15 cellular contexts compared by ENCODE assay signal in the genomic region with DNA sequence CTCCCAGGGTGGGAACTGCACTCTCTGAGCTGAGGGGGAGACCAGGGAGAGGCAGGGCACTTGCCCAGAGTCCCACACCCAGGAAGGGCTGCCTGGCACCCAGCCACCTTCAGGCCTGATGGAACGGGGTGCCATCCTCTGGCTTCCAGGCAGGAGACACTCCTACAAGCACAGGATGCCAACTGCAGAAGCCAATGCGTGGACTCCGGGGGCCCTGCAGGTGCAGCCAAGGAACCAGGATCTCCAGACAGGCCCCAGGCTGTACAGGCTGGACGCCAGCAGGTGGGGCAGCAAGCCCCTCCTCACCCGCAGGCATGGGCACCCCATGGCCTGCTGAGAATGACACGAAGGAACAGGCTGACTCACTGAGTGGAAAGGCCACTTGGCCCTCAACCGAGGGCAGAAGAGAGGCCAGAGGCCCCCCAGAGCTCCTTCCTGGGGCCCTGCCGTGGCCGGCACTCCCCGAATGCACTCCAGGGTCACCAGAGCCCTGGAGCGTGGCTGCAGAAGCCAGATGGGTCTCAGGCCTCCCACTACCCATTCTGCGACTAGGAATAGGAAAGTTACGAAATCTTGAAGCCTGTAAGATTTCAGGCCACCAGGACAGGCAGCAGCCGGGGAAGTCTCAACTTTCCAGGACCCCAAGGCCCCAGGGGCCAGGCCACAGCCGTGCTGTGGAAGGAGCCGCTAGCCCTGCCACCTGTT. TPM values are rescaled to one million over a fixed set of nuclear protein-coding genes. Genes with fewer than 3 reads are reported as not detected.
DNase-seq lines count a peak whose midpoint lies in the region; ATAC-seq, FAIRE-seq and TF ChIP-seq lines count a peak whose summit lies in the region.
"Had no signal": no experiment of that assay in that cellular context is flagged by ENCODE, and none has a peak within 500 bp of the region (broad histone marks: within the 10 kb centered on the region; RNA-seq: fewer than 3 reads in every experiment).

No MANE protein-coding gene starts in this region.

- H3K23ac ChIP-seq in H1 (ENCODE audit: insufficient read length), result no peak overlapping the region
- no peak overlapping the region for H3K23ac ChIP-seq in neuronal stem cell (ENCODE audit: low read depth, low read length, poor library complexity)

- H3K27ac Mint-ChIP-seq in activated T-cell treated with anti-CD3 and anti-CD28 coated beads, Interleukin-2, amount 50 U/mL, for 72 hours, result no peak overlapping the region
- no peak overlapping the region for H3K27ac Mint-ChIP-seq in stimulated activated naive CD8-positive, alpha-beta T cell treated with anti-CD3 and anti-CD28 coated beads, Interleukin-15, amount 100 ng/mL, for 72 hours
- H3K27ac Mint-ChIP-seq: activated CD4-positive, alpha-beta T cell treated with anti-CD3 and anti-CD28 coated beads, Interleukin-2, amount 10 ng/mL, durations not matched to agents 24 days and 14 days; activated naive CD8-positive, alpha-beta T cell; IgD-negative memory B cell had no signal

- no peaks in the 10 kb centered on the region for H3K36me3 ChIP-seq in H1 (ENCODE audit: control insufficient read depth in 2 of 4, insufficient read depth in 4 of 4, low read length in 3 of 4)
- peaks cover 0 to 1% of the 10 kb centered on the region in 2 donors for H3K36me3 ChIP-seq in neuronal stem cell (replicated peaks in 1 of 2; ENCODE audit: control insufficient read depth in 2 of 2, insufficient read depth in 2 of 2, low read length in 2 of 2)

- H2BK120ac ChIP-seq in H1 (replicated peaks; ENCODE audit: low read depth, low read length) (no peak overlapping the region), neuronal stem cell (ENCODE audit: low read depth, low read length) (no peak overlapping the region)

- H3K79me1 ChIP-seq in H1 (ENCODE audit: low read depth, low read length) (no peaks in the 10 kb centered on the region; the same call in 1 of the 2 replicates), neuronal stem cell (ENCODE audit: low read depth, low read length) (peaks cover 6% of the 10 kb centered on the region)

- H3K27me3 Mint-ChIP-seq in activated T-cell treated with anti-CD3 and anti-CD28 coated beads, Interleukin-2, amount 50 U/mL, for 72 hours (ENCODE audit: low read depth), result no peaks in the 10 kb centered on the region
- no peaks in the 10 kb centered on the region for H3K27me3 Mint-ChIP-seq in stimulated activated naive CD8-positive, alpha-beta T cell treated with anti-CD3 and anti-CD28 coated beads, Interleukin-15, amount 100 ng/mL, for 72 hours
- H3K27me3 Mint-ChIP-seq: activated naive CD8-positive, alpha-beta T cell had no signal

- no peak for TF ChIP-seq CTCF in A549 (IDR thresholded peaks at IDR 0.05)
- peak in 1 of 3 experiments; percentile 21; a peak in 1 of 4 replicates for TF ChIP-seq CTCF in H1 (IDR thresholded peaks at IDR 0.05; ENCODE audit: control extremely low read depth in 1 of 3, insufficient read depth in 1 of 3, low read depth in 1 of 3, low read length in 3 of 3)

- H3K79me2 ChIP-seq in H1 (ENCODE audit: control insufficient read depth in 1 of 2, insufficient read depth in 2 of 2, low read length in 2 of 2), result no peaks in the 10 kb centered on the region; a peak in 1 of 4 replicates

- H2BK20ac ChIP-seq in H1 (ENCODE audit: low read length), result no peak overlapping the region

- peaks cover 12% of the 10 kb centered on the region for H3K4me1 Mint-ChIP-seq in activated T-cell treated with anti-CD3 and anti-CD28 coated beads, Interleukin-2, amount 50 U/mL, for 72 hours (ENCODE audit: low read depth)
- peaks cover 40% of the 10 kb centered on the region for H3K4me1 Mint-ChIP-seq in stimulated activated naive CD8-positive, alpha-beta T cell treated with anti-CD3 and anti-CD28 coated beads, Interleukin-15, amount 100 ng/mL, for 72 hours

- H3K14ac ChIP-seq in H1 (ENCODE audit: insufficient read length) (no peak overlapping the region), neuronal stem cell (ENCODE audit: low read length) (no peak overlapping the region)

- H3K4me3 ChIP-seq in A549 (no peak overlapping the region), H1 (ENCODE audit: extremely low read depth in 1 of 4, insufficient read depth in 2 of 4, low read depth in 3 of 4, low read length in 4 of 4) (no peak overlapping the region), neuronal stem cell (ENCODE audit: low read length in 2 of 2) (no peak overlapping the region)

- H2BK15ac ChIP-seq in H1 (ENCODE audit: low read length) (no peak overlapping the region), neuronal stem cell (ENCODE audit: low read length) (no peak overlapping the region)

- 0 out of 2 replicates have a peak overlapping the region, but pooled peaks have one; percentile 27 for H2BK12ac ChIP-seq in H1 (ENCODE audit: low read depth, low read length)
- no peak overlapping the region for H2BK12ac ChIP-seq in neuronal stem cell (ENCODE audit: low read length)

- TF ChIP-seq RAD21 in A549 (conservative IDR thresholded peaks at IDR 0.05 in 1 of 2, IDR thresholded peaks at IDR 0.05 in 1 of 2), result 0 out of 5 replicates have a peak, but pooled peaks of 1 of the 2 experiments have one; percentile 10
- peak; percentile 34; the same call in 1 of the 2 replicates for TF ChIP-seq RAD21 in Ishikawa (IDR thresholded peaks at IDR 0.05; ENCODE audit: low read depth)
- no peak; a peak in 1 of 4 replicates for TF ChIP-seq RAD21 in H1 (IDR thresholded peaks at IDR 0.05 in 1 of 2, conservative IDR thresholded peaks at IDR 0.05 in 1 of 2; ENCODE audit: low read depth in 2 of 2, low read length in 2 of 2)

- H3K4me2 ChIP-seq in A549 (peak overlapping the region; percentile 63), H1 (ENCODE audit: insufficient read depth in 1 of 2, low read depth in 2 of 2, low read length in 2 of 2) (no peak overlapping the region), neuronal stem cell (ENCODE audit: insufficient read depth, low read length, poor library complexity, severe bottlenecking) (no peak overlapping the region)

- no peaks in the 10 kb centered on the region for H3K9me3 Mint-ChIP-seq in activated T-cell treated with anti-CD3 and anti-CD28 coated beads, Interleukin-2, amount 50 U/mL, for 72 hours
- H3K9me3 Mint-ChIP-seq in stimulated activated naive CD8-positive, alpha-beta T cell treated with anti-CD3 and anti-CD28 coated beads, Interleukin-15, amount 100 ng/mL, for 72 hours, result no peaks in the 10 kb centered on the region
- H3K9me3 Mint-ChIP-seq: activated CD4-positive, alpha-beta T cell treated with anti-CD3 and anti-CD28 coated beads, Interleukin-2, amount 10 ng/mL, durations not matched to agents 24 days and 14 days; IgD-negative memory B cell; immature natural killer cell had no signal

- no peak overlapping the region for H4K91ac ChIP-seq in H1 (replicated peaks; ENCODE audit: insufficient read length, low read length)
- no peak overlapping the region for H4K91ac ChIP-seq in neuronal stem cell (ENCODE audit: low read depth, low read length, poor library complexity)

- no peak overlapping the region for H2AK5ac ChIP-seq in H1 (ENCODE audit: low read depth, low read length)
- no peak overlapping the region for H2AK5ac ChIP-seq in neuronal stem cell (ENCODE audit: low read depth, low read length)

- H4K20me1 ChIP-seq in H1 (replicated peaks in 1 of 2; ENCODE audit: control insufficient read depth in 1 of 2, insufficient read depth in 2 of 2, low read length in 2 of 2), result no peaks in the 10 kb centered on the region

- H3K9ac ChIP-seq in H1 (replicated peaks in 1 of 4; ENCODE audit: extremely low read depth in 1 of 4, low read depth in 3 of 4, low read length in 3 of 4), result no peak overlapping the region
- no peak overlapping the region for H3K9ac ChIP-seq in neuronal stem cell (ENCODE audit: low read depth, low read length, poor library complexity)

- no peak for FAIRE-seq in A549 (lab: Jason Lieb, UNC)
- FAIRE-seq in H1 (lab: Jason Lieb, UNC), result no peak
- FAIRE-seq: GM12892 had no signal

- H3K4me1 ChIP-seq in A549, result peaks cover 31% of the 10 kb centered on the region
- peaks cover 0 to 5% (median 2%) of the 10 kb centered on the region in 4 experiments; a peak in 4 of 7 replicates for H3K4me1 ChIP-seq in H1 (replicated peaks in 1 of 4; ENCODE audit: control insufficient read depth in 3 of 4, insufficient read depth in 4 of 4, low read length in 3 of 4)
- H3K4me1 ChIP-seq in neuronal stem cell (ENCODE audit: control insufficient read depth in 2 of 2, insufficient read depth in 1 of 2, low read depth in 1 of 2, low read length in 2 of 2), result no peaks in the 10 kb centered on the region

- H2AFZ ChIP-seq in H1 (ENCODE audit: low read length) (no peak overlapping the region), neuronal stem cell (ENCODE audit: low read length) (no peak overlapping the region)

- H2BK5ac ChIP-seq in H1 (ENCODE audit: low read depth, low read length) (no peak overlapping the region), neuronal stem cell (ENCODE audit: low read length) (no peak overlapping the region)

- H3K18ac ChIP-seq in H1 (ENCODE audit: extremely low read depth, low read length) (no peak overlapping the region), neuronal stem cell (ENCODE audit: low read length) (peak overlapping the region; percentile 85)

- H3K4me3 Mint-ChIP-seq in activated T-cell treated with anti-CD3 and anti-CD28 coated beads, Interleukin-2, amount 50 U/mL, for 72 hours, result no peak overlapping the region
- H3K4me3 Mint-ChIP-seq in stimulated activated naive CD8-positive, alpha-beta T cell treated with anti-CD3 and anti-CD28 coated beads, Interleukin-15, amount 100 ng/mL, for 72 hours, result no peak overlapping the region
- H3K4me3 Mint-ChIP-seq: activated CD4-positive, alpha-beta T cell treated with anti-CD3 and anti-CD28 coated beads, Interleukin-2, amount 10 ng/mL, durations not matched to agents 24 days and 14 days; activated naive CD8-positive, alpha-beta T cell; IgD-negative memory B cell; immature natural killer cell had no signal

- TF ChIP-seq EP300 in A549 (IDR thresholded peaks at IDR 0.05) (no peak), Ishikawa (IDR thresholded peaks at IDR 0.05; ENCODE audit: borderline replicate concordance) (peak; percentile 58; the same call in 1 of the 2 replicates), H1 (IDR thresholded peaks at IDR 0.05; ENCODE audit: borderline replicate concordance in 1 of 2, low read depth in 2 of 2, low read length in 2 of 2) (no peak)

- POLR2A ChIA-PET in A549 (lab: Yijun Ruan, JAX), result interaction anchor here (0.7 kb wide), 1 partner anchor 72 kb away, joined by 3 read pairs; no protein-coding TSS in a partner anchor
- POLR2A ChIA-PET in H1 (lab: Charles Lee; ENCODE audit: partially characterized antibody), result interaction anchor here (1.3 kb wide), 1 partner anchor 15 kb away, joined by 4 read pairs; no protein-coding TSS in a partner anchor

- H3K27ac ChIP-seq in A549, result peak overlapping the region; percentile 52 to 77; a peak in 5 of 6 replicates
- no peak overlapping the region for H3K27ac ChIP-seq in H1 (ENCODE audit: low read depth, low read length)
- no peak overlapping the region for H3K27ac ChIP-seq in neuronal stem cell (replicated peaks; ENCODE audit: low read length)
- H3K27ac ChIP-seq: C4-2B had no signal

- no peak overlapping the region for H4K5ac ChIP-seq in H1 (ENCODE audit: insufficient read length, low read depth, low read length)

- H3K23me2 ChIP-seq in H1 (ENCODE audit: low read depth, low read length), result no peaks in the 10 kb centered on the region

- CTCF ChIA-PET in A549 (lab: Yijun Ruan, JAX), result interaction anchor here (1.3 to 3.6 kb wide), 6 partner anchors 8 to 112 kb away, joined by 3 to 27 read pairs (median 5); no protein-coding TSS in a partner anchor
- CTCF ChIA-PET in H1 (lab: Charles Lee; ENCODE audit: partially characterized antibody), result interaction anchor here (0.6 to 1.6 kb wide), 10 partner anchors 8 to 180 kb away, joined by 3 to 4 read pairs (median 3); no protein-coding TSS in a partner anchor

- 47% methylated on average over 12 of the region's 16 CpGs for WGBS in A549 (ENCODE audit: missing lambda C conversion rate)
- 87% methylated on average over 16 of the region's 16 CpGs; no CpG with 5 or more reads in 1 of the 2 experiments for WGBS in H1 (ENCODE audit: extremely low coverage in 1 of 2, insufficient coverage in 1 of 2, insufficient read length in 1 of 2, insufficient replicate concordance in 2 of 2, low coverage in 1 of 2, low lambda C conversion rate in 2 of 2, missing lambda C conversion rate in 1 of 2), 2 experiments
- no CpG with 5 or more reads among the region's 16 CpGs for WGBS in neuronal stem cell (ENCODE audit: extremely low coverage in 2 of 2, insufficient read length in 2 of 2, insufficient replicate concordance in 1 of 2), 2 donors

- H3K9me3 ChIP-seq in A549 (no peaks in the 10 kb centered on the region), H1 (ENCODE audit: insufficient read depth in 2 of 2, low read depth in 1 of 2, low read length in 1 of 2) (no peaks in the 10 kb centered on the region), neuronal stem cell (replicated peaks in 1 of 2; ENCODE audit: control insufficient read depth in 2 of 2, insufficient read depth in 1 of 2, low read depth in 1 of 2, low read length in 2 of 2) (no peaks in the 10 kb centered on the region)

- H3K56ac ChIP-seq in H1 (replicated peaks; ENCODE audit: insufficient read length, low read depth, low read length), result no peak overlapping the region

- no peaks in the 10 kb centered on the region for H3K36me3 Mint-ChIP-seq in activated T-cell treated with anti-CD3 and anti-CD28 coated beads, Interleukin-2, amount 50 U/mL, for 72 hours (ENCODE audit: insufficient read depth in 2 of 2)
- H3K36me3 Mint-ChIP-seq: activated naive CD8-positive, alpha-beta T cell; IgD-negative memory B cell had no signal

- TF ChIP-seq POLR2A in A549 (IDR thresholded peaks at IDR 0.05; ENCODE audit: low read length) (no peak), H1 (IDR thresholded peaks at IDR 0.05; ENCODE audit: control extremely low read depth in 1 of 2, low read depth in 2 of 2, low read length in 2 of 2) (no peak)

- H3K4ac ChIP-seq in H1 (replicated peaks; ENCODE audit: insufficient read length, low read depth, low read length) (no peak overlapping the region), neuronal stem cell (ENCODE audit: low read length) (no peak overlapping the region)

- DNase-seq in A549 (ENCODE audit: low read depth in 1 of 2, low spot score in 1 of 2) (no peak), H1 (ENCODE audit: low read depth in 1 of 2, low spot score in 2 of 2) (no peak), neuronal stem cell (ENCODE audit: low spot score) (no peak)
- DNase-seq in activated T-cell treated with anti-CD3 and anti-CD28 coated beads, Interleukin-2, amount 50 U/mL, for 72 hours, result no peak
- no peak for DNase-seq in stimulated activated naive CD8-positive, alpha-beta T cell treated with anti-CD3 and anti-CD28 coated beads, Interleukin-15, amount 100 ng/mL, for 72 hours
- DNase-seq: activated CD4-positive, alpha-beta T cell treated with anti-CD3 and anti-CD28 coated beads, Interleukin-2, amount 10 ng/mL, durations not matched to agents 24 days and 14 days; immature natural killer cell; NCI-H446 had no signal

- H3K27me3 ChIP-seq in H1 (replicated peaks in 1 of 4; ENCODE audit: control insufficient read depth in 3 of 4, extremely low read depth in 1 of 4, insufficient read depth in 3 of 4, low read length in 3 of 4), result no peaks in the 10 kb centered on the region
- no peaks in the 10 kb centered on the region for H3K27me3 ChIP-seq in neuronal stem cell (ENCODE audit: control insufficient read depth in 3 of 3, insufficient read depth in 3 of 3, low read depth in 1 of 3, low read length in 3 of 3)

- ATAC-seq in A549 (peak; percentile 51 to 61), HG02678 (IDR thresholded peaks at IDR 0.05; ENCODE audit: unreplicated experiment) (no peak), GM18498 (IDR thresholded peaks at IDR 0.05; ENCODE audit: unreplicated experiment) (no peak)
- no peak for ATAC-seq in activated T-cell treated with anti-CD3 and anti-CD28 coated beads, Interleukin-2, amount 50 U/mL, for 72 hours (replicated peaks in 1 of 2)
- no peak for ATAC-seq in stimulated activated naive CD8-positive, alpha-beta T cell treated with anti-CD3 and anti-CD28 coated beads, Interleukin-15, amount 100 ng/mL, for 72 hours

- no peak overlapping the region for H4K8ac ChIP-seq in H1 (ENCODE audit: extremely low read depth, insufficient read depth, low read length)
- no peak overlapping the region for H4K8ac ChIP-seq in neuronal stem cell (ENCODE audit: low read depth, low read length)

RNA-seq across cellular contexts. Expression of a gene that starts 15.7 kb away (rescaled TPM):
- polyA plus RNA-seq in A549 (2011; rRNA removed) (12.7 and 16.1 TPM in 2 replicates), A549 (2017; fragmentation: RNase III; extraction: RNeasy Plus Mini Kit Qiagen cat#74134 plus additional on column Dnase treatment) (28.4 to 29.5 TPM (median 29.2 TPM) in 3 replicates), H1 (2011; rRNA removed) (8.3 and 14.9 TPM in 2 replicates)
- 24.7 and 31.7 TPM in 2 replicates for polyA plus RNA-seq in A549 (2012; cell fraction: cytosol; rRNA removed)
- 60.5 and 64.5 TPM in 2 replicates for polyA plus RNA-seq in A549 (2012; cell fraction: nucleus; rRNA removed)
- polyA minus RNA-seq in A549 (2011; rRNA and poly(A)+ RNA removed), result 16.6 and 18.9 TPM in 2 replicates
- total RNA-seq in H1 (2021; fragmentation: NEBNext Ultra II Directional; extraction: Animal tissue kit (Norgen Biotek cat#: 25700)), result 13.6 and 14.0 TPM in 2 replicates
- 10.8 TPM for polyA plus RNA-seq in H1 (2011; cell fraction: cytosol; rRNA removed)
- polyA plus RNA-seq in H1 (2011; cell fraction: nucleus; rRNA removed), result 16.7 TPM
- 6.6 to 9.5 TPM (median 8.4 TPM) in 4 replicates for polyA plus RNA-seq in H1 (2012, experiment 1 of 2)
- 5.6 TPM for polyA plus RNA-seq in H1 (2012, experiment 2 of 2)
- 6.3 TPM for polyA plus RNA-seq in H1 (2013, experiment 1 of 2)
- polyA plus RNA-seq in H1 (2013, experiment 2 of 2), result 6.3 TPM
- polyA minus RNA-seq in H1 (2011; rRNA and poly(A)+ RNA removed), result 6.4 and 8.3 TPM in 2 replicates
- polyA minus RNA-seq in H1 (2011; cell fraction: cytosol; rRNA and poly(A)+ RNA removed), result 12.7 TPM
- polyA minus RNA-seq in H1 (2011; cell fraction: nucleus; rRNA and poly(A)+ RNA removed), result 10.0 TPM
- polyA plus RNA-seq in neuronal stem cell (2013, experiment 1 of 2), result 4.9 TPM
- 5.0 TPM for polyA plus RNA-seq in neuronal stem cell (2013, experiment 2 of 2)
- 10 to 100 TPM in 1 of 2 donors, 1 to 10 TPM in 1; 8.4 to 13.7 TPM for total RNA-seq in activated T-cell treated with anti-CD3 and anti-CD28 coated beads, Interleukin-2, amount 50 U/mL, for 72 hours

RNA-seq across cellular contexts. Expression of a gene that starts 39.3 kb away (rescaled TPM):
- 13.0 and 15.3 TPM in 2 replicates for polyA plus RNA-seq in A549 (2011; rRNA removed)
- 19.7 and 31.3 TPM in 2 replicates for polyA plus RNA-seq in A549 (2012; cell fraction: cytosol; rRNA removed)
- polyA plus RNA-seq in A549 (2012; cell fraction: nucleus; rRNA removed), result 34.7 and 47.6 TPM in 2 replicates
- polyA plus RNA-seq in A549 (2017; fragmentation: RNase III; extraction: RNeasy Plus Mini Kit Qiagen cat#74134 plus additional on column Dnase treatment), result 31.4 to 35.2 TPM (median 34.0 TPM) in 3 replicates
- 16.1 and 19.3 TPM in 2 replicates for polyA minus RNA-seq in A549 (2011; rRNA and poly(A)+ RNA removed)
- 34.9 and 35.3 TPM in 2 replicates for total RNA-seq in H1 (2021; fragmentation: NEBNext Ultra II Directional; extraction: Animal tissue kit (Norgen Biotek cat#: 25700))
- polyA plus RNA-seq in H1 (2011; rRNA removed), result 22.3 and 36.1 TPM in 2 replicates
- polyA plus RNA-seq in H1 (2011; cell fraction: cytosol; rRNA removed), result 29.7 TPM
- polyA plus RNA-seq in H1 (2011; cell fraction: nucleus; rRNA removed), result 51.9 TPM
- polyA plus RNA-seq in H1 (2012, experiment 1 of 2), result 27.3 to 39.7 TPM (median 36.4 TPM) in 4 replicates
- 42.5 TPM for polyA plus RNA-seq in H1 (2012, experiment 2 of 2)
- polyA plus RNA-seq in H1 (2013, experiment 1 of 2), result 22.7 TPM
- polyA plus RNA-seq in H1 (2013, experiment 2 of 2), result 22.4 TPM
- 16.0 TPM in 2 replicates for polyA minus RNA-seq in H1 (2011; rRNA and poly(A)+ RNA removed)
- polyA minus RNA-seq in H1 (2011; cell fraction: cytosol; rRNA and poly(A)+ RNA removed), result 31.0 TPM
- 33.8 TPM for polyA minus RNA-seq in H1 (2011; cell fraction: nucleus; rRNA and poly(A)+ RNA removed)
- polyA plus RNA-seq in neuronal stem cell (2013, experiment 1 of 2), result 23.6 TPM
- polyA plus RNA-seq in neuronal stem cell (2013, experiment 2 of 2), result 22.7 TPM
- 10 to 100 TPM; 23.1 to 23.5 TPM for total RNA-seq in activated T-cell treated with anti-CD3 and anti-CD28 coated beads, Interleukin-2, amount 50 U/mL, for 72 hours

Comparison
In these comparisons a context has a peak if more than half of its experiments do, and no peak if none do; other contexts are left out.
1. ATAC-seq: peak in A549 (2 of 2); none in activated T-cell treated with anti-CD3 and anti-CD28 coated beads, Interleukin-2, amount 50 U/mL, for 72 hours (0 of 2), HG02678 (single experiment), stimulated activated naive CD8-positive, alpha-beta T cell treated with anti-CD3 and anti-CD28 coated beads, Interleukin-15, amount 100 ng/mL, for 72 hours (single experiment) and GM18498 (single experiment).
2. H3K27ac ChIP-seq: peak in A549 (2 of 2); none in H1 (single experiment) and neuronal stem cell (single experiment).